Comparison of ENCODE assay signal across 26 cellular contexts in the genomic region with DNA sequence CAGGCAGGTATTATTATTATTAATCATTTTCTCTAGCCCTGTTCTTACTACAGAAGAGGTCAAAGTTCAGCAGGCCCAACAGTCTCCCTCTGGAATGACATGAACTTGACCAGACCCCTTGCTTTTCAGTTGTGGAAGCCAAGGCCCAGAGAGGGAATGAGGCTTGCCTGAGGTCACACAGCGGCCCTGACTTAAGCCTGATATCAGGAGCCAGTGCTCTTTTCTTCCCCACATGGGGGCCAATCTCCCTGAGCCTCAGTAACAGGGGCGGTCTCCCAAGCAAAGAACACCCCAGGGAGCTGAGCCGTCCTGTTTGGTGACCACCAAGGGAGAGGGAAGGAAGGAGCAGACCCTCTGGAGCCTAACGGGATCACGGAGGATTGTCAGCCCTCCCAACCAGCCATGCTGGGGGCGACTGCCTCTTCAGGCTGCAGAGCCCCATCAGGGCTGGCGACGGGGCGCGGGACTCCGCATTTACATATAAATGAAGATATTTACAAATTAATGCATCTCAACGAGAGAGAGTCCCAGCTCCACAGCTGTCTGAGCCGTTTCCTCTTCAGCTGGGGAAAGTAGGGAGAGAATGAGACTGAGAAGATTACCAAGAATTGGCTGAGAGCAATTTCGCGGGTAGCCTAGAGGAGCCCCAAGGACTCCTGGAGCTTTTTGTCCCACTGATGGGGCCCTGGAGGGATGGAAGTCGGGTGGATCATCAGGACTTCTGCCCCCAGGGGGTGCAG.
"Had no signal": no experiment of that assay in that cellular context is flagged by ENCODE, and none has a peak within 500 bp of the region (broad histone marks: within the 10 kb centered on the region; RNA-seq: fewer than 3 reads in every experiment).

No MANE protein-coding gene starts in this region.

- H3K9me3 ChIP-seq: breast epithelium, left lung, prostate gland, spleen, thoracic aorta had no signal

- H3K27ac Mint-ChIP-seq: activated naive CD8-positive, alpha-beta T cell treated with anti-CD3 and anti-CD28 coated beads, Interleukin-2, amount 10 ng/mL, durations not matched to agents 7 days and 5 days; activated T-helper 2 cell treated with anti-CD3 and anti-CD28 coated beads, Interferon-gamma antibody, Interleukin-2, Interleukin-4, amounts not matched to agents 10 μg/mL and 5 μg/mL and 100 μg/mL, durations not matched to agents 14 hours and 24 hours and 36 hours; naive thymus-derived CD8-positive, alpha-beta T cell; type B pancreatic cell had no signal

- H3K4me1 ChIP-seq: breast epithelium, left lung, spleen had no signal

- H3K36me3 ChIP-seq: breast epithelium, left lung, prostate gland, spleen, thoracic aorta had no signal

- FAIRE-seq: colon, endothelial cell of umbilical vein, TTC549 had no signal

- H3K4me1 Mint-ChIP-seq: activated naive CD8-positive, alpha-beta T cell treated with anti-CD3 and anti-CD28 coated beads, Interleukin-2, amount 10 ng/mL, durations not matched to agents 7 days and 5 days; central memory CD8-positive, alpha-beta T cell had no signal

- H3K4me3 ChIP-seq: breast epithelium, left lung, lung, prostate gland, spleen, thoracic aorta had no signal

- ATAC-seq: activated T-cell treated with anti-CD3 and anti-CD28 coated beads, Interleukin-2, amount 50 U/mL, for 4 hours; esophagus mucosa; left lung; naive thymus-derived CD8-positive, alpha-beta T cell had no signal

- H3K27ac ChIP-seq: breast epithelium, left lung, prostate gland, spleen, thoracic aorta had no signal

- H3K4me3 Mint-ChIP-seq: activated naive CD8-positive, alpha-beta T cell treated with anti-CD3 and anti-CD28 coated beads, Interleukin-2, amount 10 ng/mL, durations not matched to agents 7 days and 5 days; activated T-cell treated with anti-CD3 and anti-CD28 coated beads, Interleukin-2, amount 50 U/mL, for 4 hours; central memory CD8-positive, alpha-beta T cell; naive thymus-derived CD8-positive, alpha-beta T cell; type B pancreatic cell had no signal

- H3K36me3 Mint-ChIP-seq: activated naive CD8-positive, alpha-beta T cell treated with anti-CD3 and anti-CD28 coated beads, Interleukin-2, amount 10 ng/mL, durations not matched to agents 7 days and 5 days; naive thymus-derived CD8-positive, alpha-beta T cell; type B pancreatic cell had no signal

- DNase-seq: activated CD4-positive, alpha-beta T cell treated with anti-CD3 and anti-CD28 coated beads, Interleukin-2, amount 50 U/mL, for 4 hours; activated CD8-positive, alpha-beta memory T cell treated with anti-CD3 and anti-CD28 coated beads, Interleukin-2, amount 50 U/mL, for 48 hours; activated naive CD4-positive, alpha-beta T cell treated with Interleukin-2 at 50 U/mL for 16 hours; activated naive CD8-positive, alpha-beta T cell treated with anti-CD3 and anti-CD28 coated beads, Interleukin-2, amount 10 ng/mL, durations not matched to agents 7 days and 5 days; activated T-cell treated with anti-CD3 and anti-CD28 coated beads, Interleukin-2, amount 50 U/mL, for 4 hours; amniotic stem cell; effector memory CD4-positive, alpha-beta T cell; foreskin melanocyte; kidney glomerular epithelial cell; left lung; naive thymus-derived CD8-positive, alpha-beta T cell; spleen; stimulated activated CD4-positive, alpha-beta T cell treated with anti-CD3 and anti-CD28 coated beads, Interleukin-4, amount 100 ng/mL, for 1 hour; stimulated activated naive CD4-positive, alpha-beta T cell; T-helper 1 cell had no signal

- H3K9me3 Mint-ChIP-seq: activated naive CD8-positive, alpha-beta T cell treated with anti-CD3 and anti-CD28 coated beads, Interleukin-2, amount 10 ng/mL, durations not matched to agents 7 days and 5 days; activated T-cell treated with anti-CD3 and anti-CD28 coated beads, Interleukin-2, amount 50 U/mL, for 4 hours; activated T-helper 2 cell treated with anti-CD3 and anti-CD28 coated beads, Interferon-gamma antibody, Interleukin-2, Interleukin-4, amounts not matched to agents 10 μg/mL and 5 μg/mL and 100 μg/mL, durations not matched to agents 14 hours and 24 hours and 36 hours; central memory CD8-positive, alpha-beta T cell; naive thymus-derived CD8-positive, alpha-beta T cell; type B pancreatic cell had no signal
